ENCODE assay signal across 1 cellular context in the genomic region with DNA sequence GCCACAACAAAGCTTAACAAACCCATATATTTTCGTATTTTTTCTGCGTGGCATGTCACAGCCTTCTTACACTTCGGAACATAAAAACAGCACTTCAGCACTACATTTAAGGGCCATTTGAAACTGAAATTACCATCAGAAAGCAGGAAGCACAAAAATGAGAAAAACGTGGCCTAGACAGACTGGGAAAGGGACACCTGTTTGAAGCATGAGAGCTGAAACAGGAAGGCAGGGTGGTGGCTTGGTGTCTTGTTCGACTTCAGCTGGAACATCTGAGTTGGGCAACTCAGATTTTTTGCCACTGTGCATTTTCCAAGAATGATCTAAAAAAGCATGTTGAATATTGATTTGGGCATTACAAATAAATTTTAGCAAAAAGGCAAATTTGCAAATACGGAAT.
TF ChIP-seq lines count a peak whose summit lies in the region.

No MANE protein-coding gene starts in this region.

TF ChIP-seq in WTC11, 78 proteins besides CTCF, POLR2A, EP300 and RAD21 (continued from another document):
- TF ChIP-seq TEAD1 (CRISPR knock-in tag; IDR thresholded peaks at IDR 0.05) (no peak), TCF7 (CRISPR knock-in tag; IDR thresholded peaks at IDR 0.05; ENCODE audit: low read depth) (no peak), NFYB (CRISPR knock-in tag; conservative IDR thresholded peaks at IDR 0.05; ENCODE audit: low read depth) (no peak), ATF1 (CRISPR knock-in tag; IDR thresholded peaks at IDR 0.05) (no peak), ZNF121 (CRISPR knock-in tag; IDR thresholded peaks at IDR 0.05) (no peak), ZNF671 (CRISPR knock-in tag; IDR thresholded peaks at IDR 0.05) (no peak), ETV6 (CRISPR knock-in tag; IDR thresholded peaks at IDR 0.05) (no peak), ZNF138 (CRISPR knock-in tag; conservative IDR thresholded peaks at IDR 0.05) (no peak), ZNF317 (CRISPR knock-in tag; IDR thresholded peaks at IDR 0.05; ENCODE audit: borderline replicate concordance, low read depth) (no peak), GTF2I (CRISPR knock-in tag; conservative IDR thresholded peaks at IDR 0.05) (no peak)
- TF ChIP-seq, protein P1, sequence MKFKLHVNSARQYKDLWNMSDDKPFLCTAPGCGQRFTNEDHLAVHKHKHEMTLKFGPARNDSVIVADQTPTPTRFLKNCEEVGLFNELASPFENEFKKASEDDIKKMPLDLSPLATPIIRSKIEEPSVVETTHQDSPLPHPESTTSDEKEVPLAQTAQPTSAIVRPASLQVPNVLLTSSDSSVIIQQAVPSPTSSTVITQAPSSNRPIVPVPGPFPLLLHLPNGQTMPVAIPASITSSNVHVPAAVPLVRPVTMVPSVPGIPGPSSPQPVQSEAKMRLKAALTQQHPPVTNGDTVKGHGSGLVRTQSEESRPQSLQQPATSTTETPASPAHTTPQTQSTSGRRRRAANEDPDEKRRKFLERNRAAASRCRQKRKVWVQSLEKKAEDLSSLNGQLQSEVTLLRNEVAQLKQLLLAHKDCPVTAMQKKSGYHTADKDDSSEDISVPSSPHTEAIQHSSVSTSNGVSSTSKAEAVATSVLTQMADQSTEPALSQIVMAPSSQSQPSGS (CRISPR knock-in tag; IDR thresholded peaks at IDR 0.05; ENCODE audit: borderline replicate concordance, low read depth), result no peak
- TF ChIP-seq, protein P2, sequence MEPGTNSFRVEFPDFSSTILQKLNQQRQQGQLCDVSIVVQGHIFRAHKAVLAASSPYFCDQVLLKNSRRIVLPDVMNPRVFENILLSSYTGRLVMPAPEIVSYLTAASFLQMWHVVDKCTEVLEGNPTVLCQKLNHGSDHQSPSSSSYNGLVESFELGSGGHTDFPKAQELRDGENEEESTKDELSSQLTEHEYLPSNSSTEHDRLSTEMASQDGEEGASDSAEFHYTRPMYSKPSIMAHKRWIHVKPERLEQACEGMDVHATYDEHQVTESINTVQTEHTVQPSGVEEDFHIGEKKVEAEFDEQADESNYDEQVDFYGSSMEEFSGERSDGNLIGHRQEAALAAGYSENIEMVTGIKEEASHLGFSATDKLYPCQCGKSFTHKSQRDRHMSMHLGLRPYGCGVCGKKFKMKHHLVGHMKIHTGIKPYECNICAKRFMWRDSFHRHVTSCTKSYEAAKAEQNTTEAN (CRISPR knock-in tag; IDR thresholded peaks at IDR 0.05), result no peak
